In the genomic region with DNA sequence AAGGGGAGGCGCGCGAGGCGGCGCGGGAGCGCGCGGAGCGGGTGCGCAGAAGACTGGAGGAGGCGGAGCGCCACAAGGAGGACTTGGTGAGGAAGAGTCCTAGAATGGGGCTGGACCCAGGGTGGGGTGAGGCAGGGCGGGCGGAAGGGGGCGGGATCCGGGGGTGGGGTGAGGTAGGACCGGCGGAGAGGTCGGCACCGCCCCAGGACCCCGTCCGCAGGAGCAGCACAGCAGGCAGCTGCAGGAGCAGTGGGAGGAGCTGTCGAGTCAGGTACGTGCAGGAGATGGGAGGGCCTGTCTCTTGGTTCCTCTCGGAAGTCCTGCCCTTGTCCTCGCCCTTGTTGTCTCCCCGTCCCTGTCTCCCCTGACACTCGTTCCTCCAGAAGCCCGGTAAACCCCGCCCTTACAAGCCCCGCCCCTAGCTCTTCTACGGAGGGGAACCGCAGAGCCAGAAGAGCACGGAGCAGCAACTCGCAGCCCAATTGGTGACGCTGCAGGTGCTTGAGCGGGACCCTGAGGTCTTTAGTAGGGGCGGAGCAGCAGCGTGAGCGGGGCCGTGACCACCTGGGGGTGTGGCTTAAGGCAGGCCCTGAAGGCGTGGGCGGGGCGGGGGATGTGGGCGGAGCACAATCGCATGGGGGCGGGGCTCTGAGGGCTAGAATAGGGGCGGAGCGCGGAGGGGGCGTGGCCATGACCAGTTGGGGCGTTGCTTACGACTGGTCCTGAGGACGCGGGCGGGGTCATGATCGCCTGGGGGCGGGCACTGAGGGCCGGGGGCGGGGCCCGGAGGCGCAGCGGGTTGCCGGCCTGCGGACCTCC, we compare ENCODE assay signal across 8 cellular contexts. TPM values are rescaled to one million over a fixed set of nuclear protein-coding genes. Genes with fewer than 3 reads are reported as not detected.
DNase-seq lines count a peak whose midpoint lies in the region; ATAC-seq and TF ChIP-seq lines count a peak whose summit lies in the region.
"Not testable (repeated sequence)": the region's sequence is repeated elsewhere in the genome, so short reads cannot be mapped to it uniquely, and the experiment has no call there.

No MANE protein-coding gene starts in this region.

- not testable (repeated sequence) for TF ChIP-seq CTCF in VCaP (conservative IDR thresholded peaks at IDR 0.05); nephron progenitor cell (IDR thresholded peaks at IDR 0.05)

- H3K4me1 Mint-ChIP-seq in nephron progenitor cell, result not testable (repeated sequence)

- H3K36me3 Mint-ChIP-seq in activated naive CD4-positive, alpha-beta T cell treated with anti-CD3 and anti-CD28 coated beads, Interleukin-2, amount 50 U/mL, for 72 hours; nephron progenitor cell (ENCODE audit: low read depth): not testable (repeated sequence)

- not testable (repeated sequence) for H3K27me3 Mint-ChIP-seq in nephron progenitor cell (ENCODE audit: low read depth, poor library complexity)

- not testable (repeated sequence) for H3K27ac Mint-ChIP-seq in activated naive CD4-positive, alpha-beta T cell treated with anti-CD3 and anti-CD28 coated beads, Interleukin-2, amount 50 U/mL, for 72 hours; nephron progenitor cell

- not testable (repeated sequence) for H3K4me3 Mint-ChIP-seq in nephron progenitor cell

- DNase-seq in CMK (ENCODE audit: low read depth) (peak; percentile 60), globus pallidus (ENCODE audit: low spot score) (peak; percentile 78), nephron progenitor cell (peak; percentile 80)
- peak; percentile 76 to 89 for DNase-seq in activated naive CD4-positive, alpha-beta T cell treated with anti-CD3 and anti-CD28 coated beads, Interleukin-2, amount 50 U/mL, for 72 hours (ENCODE audit: low spot score in 2 of 2)
- peak; percentile 54 to 81 for DNase-seq in stimulated activated CD8-positive, alpha-beta memory T cell treated with anti-CD3 and anti-CD28 coated beads, Interleukin-15, amount 100 ng/mL, for 48 hours (ENCODE audit: low read depth in 2 of 2)

- peak; percentile 75 for ATAC-seq in GM21576 (IDR thresholded peaks at IDR 0.05; ENCODE audit: unreplicated experiment)
- peak; percentile 60 for ATAC-seq in HG03442 (IDR thresholded peaks at IDR 0.05; ENCODE audit: unreplicated experiment)
- peak; percentile 81 to 85 for ATAC-seq in activated naive CD4-positive, alpha-beta T cell treated with anti-CD3 and anti-CD28 coated beads, Interleukin-2, amount 50 U/mL, for 72 hours

- not testable (repeated sequence) for H3K9me3 Mint-ChIP-seq in activated naive CD4-positive, alpha-beta T cell treated with anti-CD3 and anti-CD28 coated beads, Interleukin-2, amount 50 U/mL, for 72 hours; nephron progenitor cell

- peak overlapping the region; percentile 72 for H3K27ac ChIP-seq in VCaP

RNA-seq across cellular contexts. Expression of gene TMEM191B, which starts 1.2 kb away (rescaled TPM):
- total RNA-seq in activated naive CD4-positive, alpha-beta T cell treated with anti-CD3 and anti-CD28 coated beads, Interleukin-2, amount 50 U/mL, for 72 hours, result 1 to 10 TPM; 1.3 to 1.9 TPM

RNA-seq across cellular contexts. Expression of gene GGTLC3, which starts 10.8 kb away (rescaled TPM):
- total RNA-seq in activated naive CD4-positive, alpha-beta T cell treated with anti-CD3 and anti-CD28 coated beads, Interleukin-2, amount 50 U/mL, for 72 hours, result not detected

Comparison
In these comparisons a context has a peak if more than half of its experiments do, and no peak if none do; other contexts are left out.
1. Peak in every context shown above with its lines: DNase-seq, ATAC-seq and H3K27ac ChIP-seq.